Comparison of ENCODE assay signal across 18 cellular contexts in genomic region chr1:55870076-55870475, GRCh38.
A peak's percentile ranks its signal among the peaks of the same experiment; 100 is the strongest.
DNase-seq lines count a peak whose midpoint lies in the region; ATAC-seq and TF ChIP-seq lines count a peak whose summit lies in the region.
"Had no signal": no experiment of that assay in that cellular context is flagged by ENCODE, and none has a peak within 500 bp of the region (broad histone marks: within the 10 kb centered on the region; RNA-seq: fewer than 3 reads in every experiment).

No MANE protein-coding gene starts in this region.

- no peaks in the 10 kb centered on the region for H3K36me3 ChIP-seq in Karpas-422 (ENCODE audit: insufficient read depth, low read length)

- H3K9me3 ChIP-seq in Karpas-422 (ENCODE audit: low read length): no peaks in the 10 kb centered on the region

- intact Hi-C loops in sciatic nerve (cut with DNase I): no loop called here
- intact Hi-C loops in natural killer cell (cut with micrococcal nuclease): no loop called here

- no peaks in the 10 kb centered on the region for H3K27me3 ChIP-seq in Karpas-422 (ENCODE audit: low read length)

- peaks cover 10% of the 10 kb centered on the region in 2 donors for H3K27me3 Mint-ChIP-seq in natural killer cell (ENCODE audit: low read depth in 2 of 2)
- H3K27me3 Mint-ChIP-seq: CD4-positive, CD25-positive, alpha-beta regulatory T cell had no signal

- no peak overlapping the region for H2AFZ ChIP-seq in Karpas-422 (ENCODE audit: low read length)

- H3K4me2 ChIP-seq in Karpas-422 (ENCODE audit: low read depth, low read length, poor library complexity, severe bottlenecking): no peak overlapping the region

- DNase-seq in AG08395 (ENCODE audit: low spot score) (peak; percentile 41), Karpas-422 (peak; percentile 37), fibroblast of mammary gland (ENCODE audit: low read depth) (peak; percentile 88), sciatic nerve (ENCODE audit: low spot score) (no peak), caudate nucleus (lab: John Stamatoyannopoulos, UW) (no peak), natural killer cell (no peak), cerebellum (ENCODE audit: low spot score) (no peak)
- DNase-seq: 8988T; AML-193; CD4-positive, CD25-positive, alpha-beta regulatory T cell; H9; MV-4-11; NCI-H1417 treated with DMSO at 0.1 percent for 48 hours; NCI-H2029 treated with DMSO at 0.1 percent for 48 hours; NCI-H510A; NCI-H82 had no signal

- no peaks in the 10 kb centered on the region for H3K4me1 Mint-ChIP-seq in natural killer cell
- H3K4me1 Mint-ChIP-seq: CD4-positive, CD25-positive, alpha-beta regulatory T cell had no signal

- ATAC-seq in sciatic nerve: peak; percentile 37
- ATAC-seq in HG02623 (IDR thresholded peaks at IDR 0.05; ENCODE audit: unreplicated experiment): no peak
- ATAC-seq in natural killer cell: no peak
- ATAC-seq: HepG2 had no signal

- H3K9ac ChIP-seq in Karpas-422 (ENCODE audit: low read length): no peak overlapping the region

- H3K9me2 ChIP-seq in Karpas-422 (replicated peaks; ENCODE audit: insufficient read depth, low read length): no peaks in the 10 kb centered on the region

- no peaks in the 10 kb centered on the region for H3K36me3 Mint-ChIP-seq in natural killer cell
- H3K36me3 Mint-ChIP-seq: CD4-positive, CD25-positive, alpha-beta regulatory T cell had no signal

- H3K27ac Mint-ChIP-seq in natural killer cell: no peak overlapping the region
- H3K27ac Mint-ChIP-seq: CD4-positive, CD25-positive, alpha-beta regulatory T cell; H9 had no signal

- H4K20me1 ChIP-seq in Karpas-422 (ENCODE audit: insufficient read depth, low read depth, low read length): no peaks in the 10 kb centered on the region

- H3K4me1 ChIP-seq in Karpas-422 (ENCODE audit: low read length): no peaks in the 10 kb centered on the region

- H3K4me3 ChIP-seq in Karpas-422 (ENCODE audit: low read length): no peak overlapping the region
- H3K4me3 ChIP-seq in fibroblast of mammary gland (ENCODE audit: control insufficient read depth, low read depth, low read length): no peak overlapping the region

- no peak overlapping the region for H3K27ac ChIP-seq in Karpas-422 (ENCODE audit: low read length)
- H3K27ac ChIP-seq in caudate nucleus (ENCODE audit: low read depth, low read length): no peak overlapping the region

- no peak for TF ChIP-seq CTCF in fibroblast of mammary gland (conservative IDR thresholded peaks at IDR 0.05; ENCODE audit: control insufficient read depth, insufficient read depth, low read depth, low read length)
- TF ChIP-seq CTCF in natural killer cell (IDR thresholded peaks at IDR 0.05): no peak

- no peaks in the 10 kb centered on the region for H3K9me3 Mint-ChIP-seq in natural killer cell
- H3K9me3 Mint-ChIP-seq: H9 had no signal

- H3K79me2 ChIP-seq in Karpas-422 (ENCODE audit: low read length): no peaks in the 10 kb centered on the region

- no peak overlapping the region for H3K4me3 Mint-ChIP-seq in natural killer cell
- H3K4me3 Mint-ChIP-seq: CD4-positive, CD25-positive, alpha-beta regulatory T cell; H9 had no signal

Comparison
In these comparisons a context has a peak if more than half of its experiments do, and no peak if none do; other contexts are left out.
1. DNase-seq: peak in AG08395 (single experiment), Karpas-422 (single experiment) and fibroblast of mammary gland (single experiment); none in sciatic nerve (single experiment), caudate nucleus (0 of 61), natural killer cell (single experiment) and cerebellum (single experiment).